1 cellular context compared by ENCODE assay signal in the genomic region with DNA sequence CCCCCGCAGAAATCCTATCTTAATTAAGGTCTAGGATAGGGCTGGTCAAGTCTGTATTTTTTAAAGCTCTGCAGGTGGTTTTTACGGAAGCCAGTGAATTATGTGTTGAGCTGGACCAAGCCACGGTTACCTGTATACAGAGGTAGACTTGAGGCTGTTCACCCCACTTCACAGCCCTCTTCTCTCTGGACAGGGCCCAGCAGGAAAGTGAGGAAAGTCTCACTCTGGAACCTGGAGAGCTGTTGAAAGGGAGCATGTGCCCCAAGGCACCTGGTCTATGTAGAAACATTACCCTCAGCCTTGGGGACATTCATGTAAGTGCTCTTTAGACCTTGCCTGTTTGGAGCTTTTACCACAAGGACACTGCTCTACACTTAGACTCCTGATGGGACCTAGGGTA.
TF ChIP-seq lines count a peak whose summit lies in the region.

No MANE protein-coding gene starts in this region.

TF ChIP-seq in WTC11, 78 proteins besides CTCF, POLR2A, EP300 and RAD21 (continued from another document):
- TF ChIP-seq STAT6 (CRISPR knock-in tag; conservative IDR thresholded peaks at IDR 0.05; ENCODE audit: low read depth) = no peak
- TF ChIP-seq ZNF396 (CRISPR knock-in tag; IDR thresholded peaks at IDR 0.05; ENCODE audit: borderline replicate concordance) = no peak
- no peak for TF ChIP-seq NFYB (CRISPR knock-in tag; conservative IDR thresholded peaks at IDR 0.05; ENCODE audit: low read depth)
- no peak for TF ChIP-seq MLX (CRISPR knock-in tag; IDR thresholded peaks at IDR 0.05)
- no peak for TF ChIP-seq SMAD4 (CRISPR knock-in tag; IDR thresholded peaks at IDR 0.05)
- TF ChIP-seq MYBL2 (CRISPR knock-in tag; IDR thresholded peaks at IDR 0.05) = no peak
- TF ChIP-seq FOXP1 (CRISPR knock-in tag; IDR thresholded peaks at IDR 0.05; ENCODE audit: borderline replicate concordance) = no peak
- TF ChIP-seq, protein P1, sequence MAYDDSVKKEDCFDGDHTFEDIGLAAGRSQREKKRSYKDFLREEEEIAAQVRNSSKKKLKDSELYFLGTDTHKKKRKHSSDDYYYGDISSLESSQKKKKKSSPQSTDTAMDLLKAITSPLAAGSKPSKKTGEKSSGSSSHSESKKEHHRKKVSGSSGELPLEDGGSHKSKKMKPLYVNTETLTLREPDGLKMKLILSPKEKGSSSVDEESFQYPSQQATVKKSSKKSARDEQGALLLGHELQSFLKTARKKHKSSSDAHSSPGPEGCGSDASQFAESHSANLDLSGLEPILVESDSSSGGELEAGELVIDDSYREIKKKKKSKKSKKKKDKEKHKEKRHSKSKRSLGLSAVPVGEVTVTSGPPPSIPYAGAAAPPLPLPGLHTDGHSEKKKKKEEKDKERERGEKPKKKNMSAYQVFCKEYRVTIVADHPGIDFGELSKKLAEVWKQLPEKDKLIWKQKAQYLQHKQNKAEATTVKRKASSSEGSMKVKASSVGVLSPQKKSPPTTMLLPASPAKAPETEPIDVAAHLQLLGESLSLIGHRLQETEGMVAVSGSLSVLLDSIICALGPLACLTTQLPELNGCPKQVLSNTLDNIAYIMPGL (CRISPR knock-in tag; IDR thresholded peaks at IDR 0.05) = no peak
- no peak for TF ChIP-seq AR (CRISPR knock-in tag; IDR thresholded peaks at IDR 0.05)
- no peak for TF ChIP-seq EMX1 (CRISPR knock-in tag; IDR thresholded peaks at IDR 0.05)
- no peak for TF ChIP-seq ZNF232 (CRISPR knock-in tag; IDR thresholded peaks at IDR 0.05)
